22 cellular contexts compared by ENCODE assay signal in genomic region chr2:228599297-228599696, GRCh38.
DNase-seq lines count a peak whose midpoint lies in the region; ATAC-seq and TF ChIP-seq lines count a peak whose summit lies in the region.
"Had no signal": no experiment of that assay in that cellular context is flagged by ENCODE, and none has a peak within 500 bp of the region (broad histone marks: within the 10 kb centered on the region; RNA-seq: fewer than 3 reads in every experiment).

No MANE protein-coding gene starts in this region.

- H3K4me1 ChIP-seq in A673 (ENCODE audit: insufficient read depth, low read length, poor library complexity, severe bottlenecking) (peaks cover 3% of the 10 kb centered on the region), OCI-LY7 (ENCODE audit: insufficient read depth, low read length, poor library complexity, severe bottlenecking) (no peaks in the 10 kb centered on the region), fibroblast of lung (ENCODE audit: control insufficient read depth, extremely low read depth, insufficient read depth, low read length) (peaks cover 4% of the 10 kb centered on the region), prostate gland (replicated peaks) (no peaks in the 10 kb centered on the region)
- H3K4me1 ChIP-seq: uterus had no signal

- BruUV-seq in A673 (replicated peaks; lab: Mats Ljungman, UMichigan) (no TSS peak), OCI-LY7 (replicated peaks; lab: Mats Ljungman, UMichigan) (no TSS peak)

- intact Hi-C loops in A673 (cut with micrococcal nuclease; ENCODE audit: unreplicated experiment) = no loop called here
- intact Hi-C loops in OCI-LY7 (cut with micrococcal nuclease; ENCODE audit: unreplicated experiment) = no loop called here
- intact Hi-C loops in prostate gland (cut with DNase I) = no loop called here

- DNase-seq in A673 (ENCODE audit: low spot score) (peak; percentile 49), OCI-LY7 (ENCODE audit: low spot score) (peak; percentile 0), fibroblast of lung (ENCODE audit: low read depth in 2 of 2) (no peak), prostate gland (ENCODE audit: low spot score) (no peak), SK-N-DZ (ENCODE audit: low spot score) (no peak), NCI-H2081 treated with DMSO at 0.1 percent for 48 hours (lab: John Stamatoyannopoulos, UW) (no peak)
- DNase-seq: activated CD4-positive, CD25-positive, alpha-beta regulatory T cell treated with anti-CD3 and anti-CD28 coated beads, Interleukin-2, amount 50 U/mL, for 72 hours; activated naive CD8-positive, alpha-beta T cell treated with anti-CD3 and anti-CD28 coated beads for 36 hours; IMR-90; islet precursor cell; naive thymus-derived CD4-positive, alpha-beta T cell; NCI-H1105; NCI-H524 treated with DMSO at 0.1 percent for 48 hours; stimulated activated CD4-positive, alpha-beta T cell treated with anti-CD3 and anti-CD28 coated beads, Interleukin-2, amount 100 ng/mL, for 48 hours; T1000; uterus had no signal

- no peak overlapping the region for H3K27ac ChIP-seq in A673 (ENCODE audit: low read depth, low read length, poor library complexity, severe bottlenecking)
- no peak overlapping the region for H3K27ac ChIP-seq in OCI-LY7 (ENCODE audit: low read depth, low read length, poor library complexity, severe bottlenecking)
- no peak overlapping the region for H3K27ac ChIP-seq in fibroblast of lung (ENCODE audit: insufficient read depth, low read length)
- no peak overlapping the region for H3K27ac ChIP-seq in prostate gland
- H3K27ac ChIP-seq: hepatocyte, HL-60, skin epidermis, uterus had no signal

- POLR2A ChIA-PET in A673 (lab: Charles Lee; ENCODE audit: low non-redundant PET) (no interaction called here), OCI-LY7 (lab: Charles Lee) (no interaction called here)

- H3K9me3 ChIP-seq in A673 (ENCODE audit: low read depth, low read length, poor library complexity, severe bottlenecking) = no peaks in the 10 kb centered on the region
- H3K9me3 ChIP-seq in OCI-LY7 (ENCODE audit: low read length) = no peaks in the 10 kb centered on the region
- H3K9me3 ChIP-seq in fibroblast of lung (ENCODE audit: control insufficient read depth, insufficient read depth, low read depth, low read length) = no peaks in the 10 kb centered on the region
- H3K9me3 ChIP-seq in prostate gland = no peaks in the 10 kb centered on the region
- H3K9me3 ChIP-seq: uterus had no signal

- WGBS in prostate gland = 65% methylated on average over 5 of the region's 5 CpGs

- peak overlapping the region; percentile 7; the same call in 1 of the 2 replicates for H3K4me2 ChIP-seq in OCI-LY7 (ENCODE audit: low read length)
- H3K4me2 ChIP-seq in fibroblast of lung (ENCODE audit: extremely low read depth, insufficient read depth, low read length) = no peak overlapping the region
- H3K4me2 ChIP-seq: hepatocyte had no signal

- TF ChIP-seq CTCF in A673 (conservative IDR thresholded peaks at IDR 0.05; ENCODE audit: low read depth, low read length) (no peak), OCI-LY7 (conservative IDR thresholded peaks at IDR 0.05; ENCODE audit: low read length) (no peak), fibroblast of lung (conservative IDR thresholded peaks at IDR 0.05 in 1 of 2, IDR thresholded peaks at IDR 0.05 in 1 of 2; ENCODE audit: low read depth in 1 of 2, low read length in 2 of 2) (no peak), prostate gland (IDR thresholded peaks at IDR 0.05) (no peak)

- H3K36me3 ChIP-seq in A673 (ENCODE audit: insufficient read depth, low read length, poor library complexity, severe bottlenecking) (no peaks in the 10 kb centered on the region), OCI-LY7 (ENCODE audit: insufficient read depth, low read length) (no peaks in the 10 kb centered on the region), fibroblast of lung (ENCODE audit: control insufficient read depth, insufficient read depth, low read length) (no peaks in the 10 kb centered on the region), prostate gland (no peaks in the 10 kb centered on the region)
- H3K36me3 ChIP-seq: uterus had no signal

- ATAC-seq in HG02852 (IDR thresholded peaks at IDR 0.05; ENCODE audit: unreplicated experiment) (peak; percentile 56), GM19351 (IDR thresholded peaks at IDR 0.05; ENCODE audit: unreplicated experiment) (no peak)
- ATAC-seq: naive thymus-derived CD4-positive, alpha-beta T cell had no signal

- CTCF ChIA-PET in A673 (lab: Charles Lee) = no interaction called here
- CTCF ChIA-PET in OCI-LY7 (lab: Charles Lee; ENCODE audit: unreplicated experiment) = no interaction called here

- no peak for TF ChIP-seq POLR2A in prostate gland (IDR thresholded peaks at IDR 0.05)

- no peaks in the 10 kb centered on the region for H3K9me2 ChIP-seq in OCI-LY7 (ENCODE audit: insufficient read depth, low read length)

- no peaks in the 10 kb centered on the region for H4K20me1 ChIP-seq in OCI-LY7 (ENCODE audit: insufficient read depth, low read length)
- H4K20me1 ChIP-seq in fibroblast of lung (ENCODE audit: control insufficient read depth, extremely low read depth, insufficient read depth, low read length) = no peaks in the 10 kb centered on the region

- H3K4me3 ChIP-seq in A673 (ENCODE audit: low read depth, low read length, poor library complexity, severe bottlenecking) (no peak overlapping the region), OCI-LY7 (ENCODE audit: low read depth, low read length, poor library complexity, severe bottlenecking) (no peak overlapping the region), fibroblast of lung (replicated peaks in 1 of 4; ENCODE audit: control extremely low read depth in 1 of 4, insufficient read depth in 1 of 4, low read depth in 3 of 4, low read length in 4 of 4) (no peak overlapping the region), prostate gland (no peak overlapping the region)
- H3K4me3 ChIP-seq: hepatocyte, lung, skin epidermis, uterus had no signal

- H3K27me3 ChIP-seq in A673 (replicated peaks; ENCODE audit: insufficient read depth, low read depth, low read length, poor library complexity) (no peaks in the 10 kb centered on the region), fibroblast of lung (ENCODE audit: control insufficient read depth, insufficient read depth, low read length) (no peaks in the 10 kb centered on the region), prostate gland (replicated peaks; ENCODE audit: insufficient read depth) (no peaks in the 10 kb centered on the region)
- H3K27me3 ChIP-seq: hepatocyte, uterus had no signal

- H3K79me2 ChIP-seq in OCI-LY7 (ENCODE audit: insufficient read depth, low read depth, low read length) (no peaks in the 10 kb centered on the region), fibroblast of lung (ENCODE audit: control insufficient read depth, insufficient read depth, low read length) (no peaks in the 10 kb centered on the region)
- H3K79me2 ChIP-seq: hepatocyte had no signal

- no peak overlapping the region for H3K9ac ChIP-seq in fibroblast of lung (ENCODE audit: insufficient read depth, low read length)

- H2AFZ ChIP-seq in OCI-LY7 (ENCODE audit: low read length) = peak overlapping the region; percentile 74
- peak overlapping the region; percentile 47 for H2AFZ ChIP-seq in fibroblast of lung (ENCODE audit: low read length)
- H2AFZ ChIP-seq: hepatocyte had no signal

Comparison
In these comparisons a context has a peak if more than half of its experiments do, and no peak if none do; other contexts are left out.
1. DNase-seq: peak in A673 (single experiment) and OCI-LY7 (single experiment); none in fibroblast of lung (0 of 2), prostate gland (single experiment), SK-N-DZ (single experiment) and NCI-H2081 treated with DMSO at 0.1 percent for 48 hours (single experiment).